ENCODE assay signal across 12 cellular contexts in the genomic region with DNA sequence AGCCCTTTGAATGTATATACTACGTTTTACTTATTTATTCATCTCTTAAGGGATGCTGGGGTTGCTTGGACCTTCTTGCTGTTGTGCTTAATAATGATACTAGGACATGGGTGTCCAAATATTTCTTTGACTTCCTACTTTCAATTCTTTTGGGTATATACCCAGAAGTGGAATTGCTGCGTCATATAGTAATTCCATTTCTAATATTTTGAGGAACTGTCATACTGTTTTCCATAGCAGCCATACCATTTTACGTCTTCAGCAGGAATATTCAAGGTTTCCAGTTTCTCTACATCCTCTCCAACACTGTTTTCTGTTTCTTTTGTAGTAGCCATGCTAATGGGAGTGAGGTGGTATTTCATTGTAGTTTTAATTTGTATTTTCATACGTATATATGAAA. TPM values are rescaled to one million over a fixed set of nuclear protein-coding genes. Genes with fewer than 3 reads are reported as not detected.
DNase-seq lines count a peak whose midpoint lies in the region; ATAC-seq and TF ChIP-seq lines count a peak whose summit lies in the region.
"Had no signal": no experiment of that assay in that cellular context is flagged by ENCODE, and none has a peak within 500 bp of the region (broad histone marks: within the 10 kb centered on the region; RNA-seq: fewer than 3 reads in every experiment).

No MANE protein-coding gene starts in this region.

- H3K9me3 ChIP-seq in esophagus muscularis mucosa (no peaks in the 10 kb centered on the region), upper lobe of left lung (no peaks in the 10 kb centered on the region)
- H3K9me3 ChIP-seq: heart left ventricle, right atrium auricular region had no signal

- POLR2A ChIA-PET in activated naive CD8-positive, alpha-beta T cell treated with anti-CD3 and anti-CD28 coated beads, Interleukin-2, amount 10 ng/mL, durations not matched to agents 7 days and 5 days (lab: Charles Lee) = no interaction called here

- H3K4me3 ChIP-seq in HL-60 (replicated peaks; ENCODE audit: insufficient read depth, low read length) (peak overlapping the region; percentile 22), esophagus muscularis mucosa (peak overlapping the region in 2 of 4 donors; percentile 13 to 15), upper lobe of left lung (peak overlapping the region in 3 of 4 donors; percentile 12 to 32 (median 24))
- H3K4me3 ChIP-seq: right atrium auricular region, SK-N-MC had no signal

- no peaks in the 10 kb centered on the region for H3K27me3 ChIP-seq in HL-60 (ENCODE audit: insufficient read depth, poor library complexity, severe bottlenecking)
- H3K27me3 ChIP-seq in esophagus muscularis mucosa = no peaks in the 10 kb centered on the region
- no peaks in the 10 kb centered on the region for H3K27me3 ChIP-seq in upper lobe of left lung
- H3K27me3 ChIP-seq: heart left ventricle, right atrium auricular region had no signal

- H3K4me1 Mint-ChIP-seq in activated naive CD8-positive, alpha-beta T cell treated with anti-CD3 and anti-CD28 coated beads, Interleukin-2, amount 10 ng/mL, durations not matched to agents 7 days and 5 days = peaks cover 37% of the 10 kb centered on the region
- peaks cover 31% of the 10 kb centered on the region for H3K4me1 Mint-ChIP-seq in activated naive CD8-positive, alpha-beta T cell treated with anti-CD3 and anti-CD28 coated beads for 36 hours

- no peak for TF ChIP-seq EP300 in esophagus muscularis mucosa (IDR thresholded peaks at IDR 0.05)
- TF ChIP-seq EP300 in upper lobe of left lung (IDR thresholded peaks at IDR 0.05) = peak in 1 of 4 donors; percentile 8

- H3K36me3 Mint-ChIP-seq in activated naive CD8-positive, alpha-beta T cell treated with anti-CD3 and anti-CD28 coated beads, Interleukin-2, amount 10 ng/mL, durations not matched to agents 7 days and 5 days = peaks cover 29% of the 10 kb centered on the region
- H3K36me3 Mint-ChIP-seq in activated naive CD8-positive, alpha-beta T cell treated with anti-CD3 and anti-CD28 coated beads for 36 hours = peaks cover 13% of the 10 kb centered on the region

- H3K4me1 ChIP-seq in esophagus muscularis mucosa (peaks cover 40 to 60% (median 51%) of the 10 kb centered on the region in 4 donors), upper lobe of left lung (peaks cover 28 to 42% (median 35%) of the 10 kb centered on the region in 4 donors)

- TF ChIP-seq CTCF in HL-60 (IDR thresholded peaks at IDR 0.05; ENCODE audit: insufficient read depth, low read length) (no peak), esophagus muscularis mucosa (IDR thresholded peaks at IDR 0.05) (no peak), upper lobe of left lung (IDR thresholded peaks at IDR 0.05) (no peak)

- H3K36me3 ChIP-seq in esophagus muscularis mucosa (no peaks in the 10 kb centered on the region), upper lobe of left lung (no peaks in the 10 kb centered on the region)
- H3K36me3 ChIP-seq: heart left ventricle, right atrium auricular region had no signal

- DNase-seq in activated naive CD8-positive, alpha-beta T cell treated with anti-CD3 and anti-CD28 coated beads, Interleukin-2, amount 10 ng/mL, durations not matched to agents 7 days and 5 days = no peak
- no peak for DNase-seq in activated naive CD8-positive, alpha-beta T cell treated with anti-CD3 and anti-CD28 coated beads for 36 hours
- DNase-seq in HL-60 (ENCODE audit: low read depth in 1 of 2, low spot score in 1 of 2) (no peak), esophagus muscularis mucosa (ENCODE audit: extremely low spot score) (no peak), upper lobe of left lung (no peak), NAMALWA (ENCODE audit: low spot score) (no peak), NCI-H446 (lab: John Stamatoyannopoulos, UW) (no peak)
- DNase-seq: heart left ventricle had no signal

- no peak for TF ChIP-seq POLR2A in esophagus muscularis mucosa (IDR thresholded peaks at IDR 0.05; ENCODE audit: low read depth)
- TF ChIP-seq POLR2A in upper lobe of left lung (IDR thresholded peaks at IDR 0.05) = no peak

- peak overlapping the region; percentile 20 for H3K4me3 Mint-ChIP-seq in activated naive CD8-positive, alpha-beta T cell treated with anti-CD3 and anti-CD28 coated beads, Interleukin-2, amount 10 ng/mL, durations not matched to agents 7 days and 5 days
- no peak overlapping the region for H3K4me3 Mint-ChIP-seq in activated naive CD8-positive, alpha-beta T cell treated with anti-CD3 and anti-CD28 coated beads for 36 hours

- intact Hi-C loops in esophagus muscularis mucosa (cut with DNase I) = no loop called here

- H3K9me3 Mint-ChIP-seq in activated naive CD8-positive, alpha-beta T cell treated with anti-CD3 and anti-CD28 coated beads, Interleukin-2, amount 10 ng/mL, durations not matched to agents 7 days and 5 days = peaks cover 4% of the 10 kb centered on the region
- H3K9me3 Mint-ChIP-seq in activated naive CD8-positive, alpha-beta T cell treated with anti-CD3 and anti-CD28 coated beads for 36 hours = no peaks in the 10 kb centered on the region

- WGBS in esophagus muscularis mucosa = 74% methylated on average over 4 of the region's 4 CpGs
- 52 to 71% methylated on average over 4 of the region's 4 CpGs for WGBS in upper lobe of left lung, 2 donors

- peak overlapping the region; percentile 27 for H3K27ac Mint-ChIP-seq in activated naive CD8-positive, alpha-beta T cell treated with anti-CD3 and anti-CD28 coated beads, Interleukin-2, amount 10 ng/mL, durations not matched to agents 7 days and 5 days
- no peak overlapping the region for H3K27ac Mint-ChIP-seq in activated naive CD8-positive, alpha-beta T cell treated with anti-CD3 and anti-CD28 coated beads for 36 hours

- H3K27ac ChIP-seq in HL-60 (replicated peaks) (peak overlapping the region; percentile 81), esophagus muscularis mucosa (replicated peaks in 1 of 4) (peak overlapping the region; percentile 26 to 54 (median 38)), upper lobe of left lung (peak overlapping the region; percentile 59 to 84 (median 72))
- H3K27ac ChIP-seq: SK-N-MC had no signal

- ATAC-seq in activated naive CD8-positive, alpha-beta T cell treated with anti-CD3 and anti-CD28 coated beads, Interleukin-2, amount 10 ng/mL, durations not matched to agents 7 days and 5 days (ENCODE audit: low read depth) = no peak
- ATAC-seq in upper lobe of left lung (ENCODE audit: low FRiP score in 2 of 2) = peak in 1 of 2 donors; percentile 41
- no peak for ATAC-seq in HG02981 (IDR thresholded peaks at IDR 0.05; ENCODE audit: unreplicated experiment)

- no peaks in the 10 kb centered on the region for H3K27me3 Mint-ChIP-seq in activated naive CD8-positive, alpha-beta T cell treated with anti-CD3 and anti-CD28 coated beads, Interleukin-2, amount 10 ng/mL, durations not matched to agents 7 days and 5 days
- no peaks in the 10 kb centered on the region for H3K27me3 Mint-ChIP-seq in activated naive CD8-positive, alpha-beta T cell treated with anti-CD3 and anti-CD28 coated beads for 36 hours

RNA-seq across cellular contexts. Expression of gene KAT2B, which starts 21.1 kb away (rescaled TPM):
- 100 to 1,000 TPM in 1 of 2 experiments, 10 to 100 TPM in 1; 97.8 to 108 TPM for total RNA-seq in activated naive CD8-positive, alpha-beta T cell treated with anti-CD3 and anti-CD28 coated beads, Interleukin-2, amount 10 ng/mL, durations not matched to agents 7 days and 5 days
- total RNA-seq in activated naive CD8-positive, alpha-beta T cell treated with anti-CD3 and anti-CD28 coated beads for 36 hours = 10 to 100 TPM; 11.7 to 17.0 TPM
- total RNA-seq in esophagus muscularis mucosa = 10 to 100 TPM; 37.8 to 58.5 (median 49.5) TPM
- total RNA-seq in upper lobe of left lung = 10 to 100 TPM; 19.3 to 58.9 (median 31.9) TPM

RNA-seq across cellular contexts. Expression of gene PP2D1, which starts 49.3 kb away (rescaled TPM):
- not detected for total RNA-seq in activated naive CD8-positive, alpha-beta T cell treated with anti-CD3 and anti-CD28 coated beads, Interleukin-2, amount 10 ng/mL, durations not matched to agents 7 days and 5 days
- not detected for total RNA-seq in activated naive CD8-positive, alpha-beta T cell treated with anti-CD3 and anti-CD28 coated beads for 36 hours
- not detected for total RNA-seq in esophagus muscularis mucosa
- total RNA-seq in upper lobe of left lung = not detected
- total RNA-seq: heart left ventricle, right atrium auricular region, temporal lobe had no signal
